Comparison of ENCODE assay signal across 17 cellular contexts in genomic region chr13:66375756-66376155, GRCh38.
"Had no signal": no experiment of that assay in that cellular context is flagged by ENCODE, and none has a peak within 500 bp of the region (broad histone marks: within the 10 kb centered on the region; RNA-seq: fewer than 3 reads in every experiment).

No MANE protein-coding gene starts in this region.

- DNase-seq: activated CD4-positive, alpha-beta T cell treated with anti-CD3 and anti-CD28 coated beads, Interleukin-2, amount 50 U/mL, for 48 hours; activated gamma-delta T cell treated with Interleukin-2 at 50 U/mL for 16 hours; activated T-cell treated with anti-CD3 and anti-CD28 coated beads for 4 hours; amniotic stem cell; dermis blood vessel endothelial cell; effector memory CD4-positive, alpha-beta T cell; esophagus squamous epithelium; heart right ventricle; immature natural killer cell; left ventricle myocardium superior; pancreas; sigmoid colon; spleen; stimulated activated naive CD4-positive, alpha-beta T cell; upper lobe of right lung had no signal

- H3K36me3 ChIP-seq: esophagus squamous epithelium, gastroesophageal sphincter, heart right ventricle, pancreas, sigmoid colon, spleen, upper lobe of right lung had no signal

- ATAC-seq: activated naive CD4-positive, alpha-beta T cell treated with anti-CD3 and anti-CD28 coated beads, Interleukin-2, amount 50 U/mL, for 72 hours; gastroesophageal sphincter; heart right ventricle; left ventricle myocardium superior; pancreas; upper lobe of right lung had no signal

- H3K27ac ChIP-seq: esophagus squamous epithelium, gastroesophageal sphincter, heart right ventricle, pancreas, sigmoid colon, spleen, upper lobe of right lung had no signal

- H3K4me1 ChIP-seq: esophagus squamous epithelium, gastroesophageal sphincter, heart right ventricle, pancreas, sigmoid colon, spleen, upper lobe of right lung had no signal

- H3K27me3 ChIP-seq: esophagus squamous epithelium, gastroesophageal sphincter, heart right ventricle, pancreas, sigmoid colon, spleen, upper lobe of right lung had no signal

- H3K4me3 ChIP-seq: esophagus squamous epithelium, gastroesophageal sphincter, heart right ventricle, pancreas, sigmoid colon, spleen, upper lobe of right lung had no signal

- H3K9me3 ChIP-seq: esophagus squamous epithelium, gastroesophageal sphincter, heart right ventricle, pancreas, sigmoid colon, spleen, upper lobe of right lung had no signal
